In genomic region chr7:151139071-151139521, GRCh38 we compare ENCODE assay signal across 19 cellular contexts. TPM values are rescaled to one million over a fixed set of nuclear protein-coding genes. Genes with fewer than 3 reads are reported as not detected.
A peak's percentile ranks its signal among the peaks of the same experiment; 100 is the strongest.
DNase-seq lines count a peak whose midpoint lies in the region; ATAC-seq, FAIRE-seq and TF ChIP-seq lines count a peak whose summit lies in the region.
"Had no signal": no experiment of that assay in that cellular context is flagged by ENCODE, and none has a peak within 500 bp of the region (broad histone marks: within the 10 kb centered on the region; RNA-seq: fewer than 3 reads in every experiment).

No MANE protein-coding gene starts in this region.

- H3K27ac Mint-ChIP-seq in chondrocyte (ENCODE audit: unreplicated experiment) (no peak overlapping the region), nephron progenitor cell (peak overlapping the region; percentile 77)

- no peak for ATAC-seq in HG02973 (IDR thresholded peaks at IDR 0.05; ENCODE audit: unreplicated experiment)
- ATAC-seq: pancreas had no signal

- no peak for FAIRE-seq in D721Med (lab: Jason Lieb, UNC)
- FAIRE-seq: pancreas had no signal

- H3K4me1 Mint-ChIP-seq in chondrocyte (ENCODE audit: low read depth): no peaks in the 10 kb centered on the region
- peaks cover 30% of the 10 kb centered on the region for H3K4me1 Mint-ChIP-seq in nephron progenitor cell

- TF ChIP-seq CTCF in D721Med (IDR thresholded peaks at IDR 0.05; ENCODE audit: insufficient read depth, missing control alignments): no peak
- no peak for TF ChIP-seq CTCF in chondrocyte (IDR thresholded peaks at IDR 0.05)
- TF ChIP-seq CTCF in nephron progenitor cell (IDR thresholded peaks at IDR 0.05): no peak

- peak; percentile 19 for DNase-seq in D721Med (ENCODE audit: insufficient read length, low spot score)
- peak; percentile 84 for DNase-seq in H7
- DNase-seq in chondrocyte (ENCODE audit: low spot score): peak; percentile 79
- no peak for DNase-seq in nephron progenitor cell
- DNase-seq in LoVo (ENCODE audit: low spot score): no peak
- no peak for DNase-seq in SHP77 (lab: John Stamatoyannopoulos, UW)
- no peak for DNase-seq in cortex of kidney (lab: John Stamatoyannopoulos, UW)
- DNase-seq: AML-193, amniotic stem cell, hippocampal formation, NCI-H2171 had no signal

- peaks cover 4% of the 10 kb centered on the region for H3K36me3 ChIP-seq in H7 (replicated peaks; ENCODE audit: control insufficient read depth, insufficient read depth, low read length)

- H3K36me3 Mint-ChIP-seq in chondrocyte (ENCODE audit: low read depth) (peaks cover 41% of the 10 kb centered on the region), nephron progenitor cell (ENCODE audit: low read depth) (peaks cover 71% of the 10 kb centered on the region)

- no peak overlapping the region for H3K4me3 Mint-ChIP-seq in chondrocyte (ENCODE audit: unreplicated experiment)
- peak overlapping the region; percentile 10 for H3K4me3 Mint-ChIP-seq in nephron progenitor cell

- H3K27me3 ChIP-seq in H7 (ENCODE audit: control insufficient read depth, insufficient read depth, low read length): peaks cover 2% of the 10 kb centered on the region
- H3K27me3 ChIP-seq: pancreas, Peyer's patch had no signal

- H3K27me3 Mint-ChIP-seq in chondrocyte (ENCODE audit: low read depth) (no peaks in the 10 kb centered on the region), nephron progenitor cell (ENCODE audit: low read depth, poor library complexity) (peaks cover 57% of the 10 kb centered on the region)

- H3K9me3 Mint-ChIP-seq in chondrocyte (ENCODE audit: low read depth): no peaks in the 10 kb centered on the region
- H3K9me3 Mint-ChIP-seq in nephron progenitor cell: no peaks in the 10 kb centered on the region

- H3K4me3 ChIP-seq in H7 (ENCODE audit: insufficient read depth, low read depth, low read length): no peak overlapping the region
- H3K4me3 ChIP-seq: pancreas, Peyer's patch had no signal

RNA-seq across cellular contexts. Expression of gene GBX1, which starts 28.4 kb away (rescaled TPM):
- 0.62 TPM in 1 of 2 replicates, not detected in the other for total RNA-seq in H7 (2014; rRNA removed; shearing (Covaris generic))
- total RNA-seq in chondrocyte: not detected in 3 replicates
- total RNA-seq: G401, HT-29, LHCN-M2, mucosa of gallbladder, pancreas, Peyer's patch, temporal lobe had no signal

RNA-seq across cellular contexts. Expression of gene ASB10, which starts 48.0 kb away (rescaled TPM):
- total RNA-seq in H7 (2014; rRNA removed; shearing (Covaris generic)): not detected in 2 replicates
- not detected in 3 replicates for total RNA-seq in chondrocyte
- total RNA-seq: G401, HT-29, LHCN-M2, mucosa of gallbladder, pancreas, Peyer's patch, temporal lobe had no signal

RNA-seq across cellular contexts. Expression of gene AGAP3, which starts 52.8 kb away (rescaled TPM):
- 63.3 and 76.0 TPM in 2 replicates for total RNA-seq in H7 (2014; rRNA removed; shearing (Covaris generic))
- total RNA-seq in chondrocyte: 77.8 to 116 TPM (median 91.4 TPM) in 3 replicates

RNA-seq across cellular contexts. Expression of gene TMUB1, which starts 55.8 kb away (rescaled TPM):
- total RNA-seq in H7 (2014; rRNA removed; shearing (Covaris generic)): 67.4 and 73.4 TPM in 2 replicates
- 31.2 to 43.2 TPM (median 33.2 TPM) in 3 replicates for total RNA-seq in chondrocyte

RNA-seq across cellular contexts. Expression of gene FASTK, which starts 58.5 kb away (rescaled TPM):
- total RNA-seq in H7 (2014; rRNA removed; shearing (Covaris generic)): 58.4 and 86.3 TPM in 2 replicates
- 83.8 to 146 TPM (median 94.0 TPM) in 3 replicates for total RNA-seq in chondrocyte

Comparison
In these comparisons a context has a peak if more than half of its experiments do, and no peak if none do; other contexts are left out.
1. DNase-seq: peak in D721Med (single experiment), H7 (single experiment) and chondrocyte (single experiment); none in nephron progenitor cell (single experiment), LoVo (single experiment), SHP77 (0 of 2) and cortex of kidney (single experiment).